In the genomic region with DNA sequence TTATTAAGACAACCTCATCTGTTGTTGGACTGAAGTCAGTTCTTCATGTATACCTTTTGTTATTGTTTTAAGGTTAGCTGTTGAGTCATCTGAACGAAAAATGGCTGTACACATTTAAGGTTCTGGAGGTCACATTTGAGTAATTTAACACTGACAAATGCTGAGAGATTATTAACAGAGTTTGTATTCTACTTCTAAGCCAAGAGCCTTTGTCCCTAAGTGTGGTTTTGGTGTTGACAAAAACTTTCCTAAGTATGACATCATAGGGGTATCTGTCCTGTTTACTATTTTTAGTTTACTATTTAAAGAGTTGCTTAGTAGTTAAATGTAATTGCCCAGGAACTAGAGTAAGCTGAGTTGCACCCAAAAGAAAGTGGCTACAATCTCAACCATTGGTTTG, we compare ENCODE assay signal across 10 cellular contexts.
DNase-seq lines count a peak whose midpoint lies in the region; ATAC-seq lines count a peak whose summit lies in the region.
"Had no signal": no experiment of that assay in that cellular context is flagged by ENCODE, and none has a peak within 500 bp of the region (broad histone marks: within the 10 kb centered on the region; RNA-seq: fewer than 3 reads in every experiment).

No MANE protein-coding gene starts in this region.

- peaks cover 3% of the 10 kb centered on the region for H3K36me3 Mint-ChIP-seq in activated T-cell treated with anti-CD3 and anti-CD28 coated beads, Interleukin-2, amount 50 U/mL, for 4 hours (ENCODE audit: insufficient read depth)
- H3K36me3 Mint-ChIP-seq in activated T-helper 1 cell treated with anti-CD3 and anti-CD28 coated beads, Interleukin-12 subunit alpha, Interleukin-12 subunit beta, Interleukin-2, Interleukin-4 antibody, amounts not matched to agents 30 ng/mL and 10 ng/mL and 1 ng/mL, durations not matched to agents 14 hours and 24 hours and 36 hours (ENCODE audit: low read depth): no peaks in the 10 kb centered on the region
- peaks cover 12 to 18% of the 10 kb centered on the region in 2 donors for H3K36me3 Mint-ChIP-seq in stimulated activated naive B cell treated with anti-CD40 and anti-IgM and Interleukin-4, amounts not matched to agents 10 μg/mL and 1 μg/mL and 100 μg/mL, for 72 hours

- peaks cover 6% of the 10 kb centered on the region for H3K9me3 Mint-ChIP-seq in activated T-cell treated with anti-CD3 and anti-CD28 coated beads, Interleukin-2, amount 50 U/mL, for 4 hours
- peaks cover 3% of the 10 kb centered on the region for H3K9me3 Mint-ChIP-seq in activated T-helper 1 cell treated with anti-CD3 and anti-CD28 coated beads, Interleukin-12 subunit alpha, Interleukin-12 subunit beta, Interleukin-2, Interleukin-4 antibody, amounts not matched to agents 30 ng/mL and 10 ng/mL and 1 ng/mL, durations not matched to agents 14 hours and 24 hours and 36 hours
- H3K9me3 Mint-ChIP-seq in stimulated activated naive B cell treated with anti-CD40 and anti-IgM and Interleukin-4, amounts not matched to agents 10 μg/mL and 1 μg/mL and 100 μg/mL, for 72 hours: peaks cover 6 to 12% of the 10 kb centered on the region in 2 donors

- peak overlapping the region; percentile 11 for H3K27ac Mint-ChIP-seq in activated T-helper 1 cell treated with anti-CD3 and anti-CD28 coated beads, Interleukin-12 subunit alpha, Interleukin-12 subunit beta, Interleukin-2, Interleukin-4 antibody, amounts not matched to agents 30 ng/mL and 10 ng/mL and 1 ng/mL, durations not matched to agents 14 hours and 24 hours and 36 hours
- no peak overlapping the region for H3K27ac Mint-ChIP-seq in stimulated activated naive B cell treated with anti-CD40 and anti-IgM and Interleukin-4, amounts not matched to agents 10 μg/mL and 1 μg/mL and 100 μg/mL, for 72 hours

- peak; percentile 37 to 43 for ATAC-seq in activated T-cell treated with anti-CD3 and anti-CD28 coated beads, Interleukin-2, amount 50 U/mL, for 4 hours
- ATAC-seq in HG02943 (IDR thresholded peaks at IDR 0.05; ENCODE audit: low read depth, unreplicated experiment): peak; percentile 74
- ATAC-seq in stimulated activated naive B cell treated with anti-CD40 and anti-IgM and Interleukin-4, amounts not matched to agents 10 μg/mL and 1 μg/mL and 100 μg/mL, for 72 hours (replicated peaks): peak; percentile 67 to 86

- no peaks in the 10 kb centered on the region for H3K27me3 Mint-ChIP-seq in activated T-cell treated with anti-CD3 and anti-CD28 coated beads, Interleukin-2, amount 50 U/mL, for 4 hours (ENCODE audit: low read depth)
- H3K27me3 Mint-ChIP-seq in activated T-helper 1 cell treated with anti-CD3 and anti-CD28 coated beads, Interleukin-12 subunit alpha, Interleukin-12 subunit beta, Interleukin-2, Interleukin-4 antibody, amounts not matched to agents 30 ng/mL and 10 ng/mL and 1 ng/mL, durations not matched to agents 14 hours and 24 hours and 36 hours (ENCODE audit: insufficient read depth): no peaks in the 10 kb centered on the region
- no peaks in the 10 kb centered on the region for H3K27me3 Mint-ChIP-seq in stimulated activated naive B cell treated with anti-CD40 and anti-IgM and Interleukin-4, amounts not matched to agents 10 μg/mL and 1 μg/mL and 100 μg/mL, for 72 hours

- H3K4me3 Mint-ChIP-seq in activated T-cell treated with anti-CD3 and anti-CD28 coated beads, Interleukin-2, amount 50 U/mL, for 4 hours: no peak overlapping the region
- no peak overlapping the region for H3K4me3 Mint-ChIP-seq in activated T-helper 1 cell treated with anti-CD3 and anti-CD28 coated beads, Interleukin-12 subunit alpha, Interleukin-12 subunit beta, Interleukin-2, Interleukin-4 antibody, amounts not matched to agents 30 ng/mL and 10 ng/mL and 1 ng/mL, durations not matched to agents 14 hours and 24 hours and 36 hours
- H3K4me3 Mint-ChIP-seq in stimulated activated naive B cell treated with anti-CD40 and anti-IgM and Interleukin-4, amounts not matched to agents 10 μg/mL and 1 μg/mL and 100 μg/mL, for 72 hours: no peak overlapping the region

- no peak for DNase-seq in activated T-cell treated with anti-CD3 and anti-CD28 coated beads, Interleukin-2, amount 50 U/mL, for 4 hours
- no peak for DNase-seq in activated T-cell treated with anti-CD3 and anti-CD28 coated beads, Interleukin-2, amount 50 U/mL, for 1 hour
- no peak for DNase-seq in activated T-helper 1 cell treated with anti-CD3 and anti-CD28 coated beads, Interleukin-12 subunit alpha, Interleukin-12 subunit beta, Interleukin-2, Interleukin-4 antibody, amounts not matched to agents 30 ng/mL and 10 ng/mL and 1 ng/mL, durations not matched to agents 14 hours and 24 hours and 36 hours (ENCODE audit: low spot score)
- DNase-seq in stimulated activated naive B cell treated with anti-CD40 and anti-IgM and Interleukin-4, amounts not matched to agents 10 μg/mL and 1 μg/mL and 100 μg/mL, for 72 hours: no peak
- DNase-seq in NCI-H2029 (lab: John Stamatoyannopoulos, UW) (no peak), NCI-H1105 (lab: John Stamatoyannopoulos, UW) (no peak)
- no peak for DNase-seq in central memory CD4-positive, alpha-beta T cell
- DNase-seq: left cardiac atrium, upper lobe of left lung had no signal

- peaks cover 60% of the 10 kb centered on the region for H3K4me1 Mint-ChIP-seq in activated T-cell treated with anti-CD3 and anti-CD28 coated beads, Interleukin-2, amount 50 U/mL, for 4 hours (ENCODE audit: low read depth)
- peaks cover 22% of the 10 kb centered on the region for H3K4me1 Mint-ChIP-seq in activated T-helper 1 cell treated with anti-CD3 and anti-CD28 coated beads, Interleukin-12 subunit alpha, Interleukin-12 subunit beta, Interleukin-2, Interleukin-4 antibody, amounts not matched to agents 30 ng/mL and 10 ng/mL and 1 ng/mL, durations not matched to agents 14 hours and 24 hours and 36 hours (ENCODE audit: low read depth)
- H3K4me1 Mint-ChIP-seq in stimulated activated naive B cell treated with anti-CD40 and anti-IgM and Interleukin-4, amounts not matched to agents 10 μg/mL and 1 μg/mL and 100 μg/mL, for 72 hours: peaks cover 35 to 61% of the 10 kb centered on the region in 2 donors

- intact Hi-C loops in activated T-helper 1 cell treated with anti-CD3 and anti-CD28 coated beads, Interleukin-12 subunit alpha, Interleukin-12 subunit beta, Interleukin-2, Interleukin-4 antibody, amounts not matched to agents 30 ng/mL and 10 ng/mL and 1 ng/mL, durations not matched to agents 14 hours and 24 hours and 36 hours (cut with micrococcal nuclease): no loop called here
